9 cellular contexts compared by ENCODE assay signal in the genomic region with DNA sequence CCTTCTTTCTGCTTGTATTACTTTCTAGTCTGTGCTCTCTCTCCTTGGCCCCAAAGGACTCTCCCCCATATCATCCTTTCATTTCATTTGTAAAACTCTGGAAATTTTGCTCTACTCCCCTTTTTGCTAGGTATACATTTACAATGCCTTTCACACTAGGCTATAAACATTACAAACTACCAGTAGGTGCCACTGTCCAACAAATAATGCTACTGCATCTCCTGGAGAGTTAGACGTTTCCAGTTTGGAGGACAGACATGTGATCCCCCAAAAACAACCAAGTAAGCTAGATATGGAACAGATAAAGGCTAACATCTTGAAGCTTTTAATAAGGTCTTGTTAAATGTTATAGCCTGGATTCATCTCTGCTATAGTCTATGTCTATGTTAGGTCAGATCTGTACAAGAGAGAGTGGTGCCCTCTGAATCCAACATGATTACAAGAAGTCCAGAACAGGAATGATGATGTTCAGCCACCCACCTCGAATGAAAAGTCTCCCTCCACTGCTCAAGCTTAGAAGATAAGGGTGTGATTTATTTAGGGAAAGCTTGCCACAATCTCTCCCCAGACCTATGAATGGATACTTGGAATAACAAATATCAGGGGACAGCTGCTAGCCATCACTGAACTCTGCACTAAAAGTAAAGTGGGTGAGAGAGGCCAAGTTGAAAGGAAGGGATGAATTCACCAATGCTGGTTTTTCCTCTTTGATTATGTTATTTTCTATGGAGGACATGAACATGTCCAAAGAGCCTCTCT. TPM values are rescaled to one million over a fixed set of nuclear protein-coding genes. Genes with fewer than 3 reads are reported as not detected.
DNase-seq lines count a peak whose midpoint lies in the region; ATAC-seq and TF ChIP-seq lines count a peak whose summit lies in the region.
"Had no signal": no experiment of that assay in that cellular context is flagged by ENCODE, and none has a peak within 500 bp of the region (broad histone marks: within the 10 kb centered on the region; RNA-seq: fewer than 3 reads in every experiment).

No MANE protein-coding gene starts in this region.

- H3K4me3 ChIP-seq in OCI-LY7 (ENCODE audit: low read depth, low read length, poor library complexity, severe bottlenecking) = no peak overlapping the region

- peak; percentile 80 for ATAC-seq in GM21360 (IDR thresholded peaks at IDR 0.05; ENCODE audit: unreplicated experiment)
- no peak for ATAC-seq in GM18511 (IDR thresholded peaks at IDR 0.05; ENCODE audit: unreplicated experiment)
- no peak for ATAC-seq in HG03196 (IDR thresholded peaks at IDR 0.05; ENCODE audit: unreplicated experiment)
- ATAC-seq: activated CD4-positive, CD25-positive, alpha-beta regulatory T cell treated with anti-CD3 and anti-CD28 coated beads, Interleukin-2, amount 50 U/mL, for 24 hours had no signal

- no peak overlapping the region for H3K27ac Mint-ChIP-seq in progenitor cell of endocrine pancreas

- H2AFZ ChIP-seq in OCI-LY7 (ENCODE audit: low read length) = no peak overlapping the region

- H3K36me3 ChIP-seq in OCI-LY7 (ENCODE audit: insufficient read depth, low read length) = peaks cover 62% of the 10 kb centered on the region

- H3K4me2 ChIP-seq in OCI-LY7 (ENCODE audit: low read length) = no peak overlapping the region

- no TSS peak for BruUV-seq in OCI-LY7 (replicated peaks; lab: Mats Ljungman, UMichigan)

- H3K9me3 ChIP-seq in OCI-LY7 (ENCODE audit: low read length) = no peaks in the 10 kb centered on the region

- no peak overlapping the region for H3K4me3 Mint-ChIP-seq in progenitor cell of endocrine pancreas (ENCODE audit: low read depth)

- peaks cover 14% of the 10 kb centered on the region for H3K36me3 Mint-ChIP-seq in progenitor cell of endocrine pancreas (ENCODE audit: insufficient read depth)

- TF ChIP-seq CTCF in OCI-LY7 (conservative IDR thresholded peaks at IDR 0.05; ENCODE audit: low read length) = peak; percentile 39; the same call in 1 of the 2 replicates
- peak; percentile 33 for TF ChIP-seq CTCF in progenitor cell of endocrine pancreas (IDR thresholded peaks at IDR 0.05; ENCODE audit: unreplicated experiment)

- intact Hi-C loops in OCI-LY7 (cut with micrococcal nuclease; ENCODE audit: unreplicated experiment) = no loop called here

- H3K9me2 ChIP-seq in OCI-LY7 (ENCODE audit: insufficient read depth, low read length) = no peaks in the 10 kb centered on the region

- POLR2A ChIA-PET in OCI-LY7 (lab: Charles Lee) = interaction anchor here (0.6 to 2.1 kb wide), 8 partner anchors 9 to 472 kb away, joined by 3 to 11 read pairs (median 4); partner anchors contain the start of gene CBR4

- H3K27me3 Mint-ChIP-seq in progenitor cell of endocrine pancreas = no peaks in the 10 kb centered on the region

- peaks cover 10% of the 10 kb centered on the region for H3K4me1 Mint-ChIP-seq in progenitor cell of endocrine pancreas (ENCODE audit: low read depth)

- no peaks in the 10 kb centered on the region for H3K4me1 ChIP-seq in OCI-LY7 (ENCODE audit: insufficient read depth, low read length, poor library complexity, severe bottlenecking)

- H3K27ac ChIP-seq in OCI-LY7 (ENCODE audit: low read depth, low read length, poor library complexity, severe bottlenecking) = no peak overlapping the region
- H3K27ac ChIP-seq in caudate nucleus (ENCODE audit: low read depth, low read length) = no peak overlapping the region

- no peaks in the 10 kb centered on the region; the same call in 1 of the 2 replicates for H4K20me1 ChIP-seq in OCI-LY7 (ENCODE audit: insufficient read depth, low read length)

- DNase-seq in OCI-LY7 (ENCODE audit: low spot score) (no peak), fibroblast of peridontal ligament (ENCODE audit: extremely low read depth) (peak; percentile 55), progenitor cell of endocrine pancreas (ENCODE audit: low spot score, unreplicated experiment) (no peak), caudate nucleus (lab: John Stamatoyannopoulos, UW) (no peak)
- DNase-seq in stimulated activated CD4-positive, alpha-beta T cell treated with anti-CD3 and anti-CD28 coated beads, Interleukin-1b, Interleukin-23, amount 100 ng/mL, for 48 hours = no peak

- H3K79me2 ChIP-seq in OCI-LY7 (ENCODE audit: insufficient read depth, low read depth, low read length) = no peaks in the 10 kb centered on the region

- CTCF ChIA-PET in OCI-LY7 (lab: Charles Lee; ENCODE audit: unreplicated experiment) = interaction anchor here (1.5 kb wide), 1 partner anchor 13 kb away, joined by 4 read pairs; no protein-coding TSS in a partner anchor

- no peaks in the 10 kb centered on the region for H3K9me3 Mint-ChIP-seq in progenitor cell of endocrine pancreas (ENCODE audit: low read depth)

RNA-seq across cellular contexts. Expression of gene CBR4, which starts 14.3 kb away (rescaled TPM):
- total RNA-seq in OCI-LY7 (2014; rRNA removed; shearing (Covaris generic)) = 18.7 and 21.9 TPM in 2 replicates
- total RNA-seq in OCI-LY7 (2022) (40.9 and 49.3 TPM in 2 replicates), progenitor cell of endocrine pancreas (43.3 and 45.2 TPM in 2 replicates)
